28 cellular contexts compared by ENCODE assay signal in genomic region chr11:75633409-75634011, GRCh38. TPM values are rescaled to one million over a fixed set of nuclear protein-coding genes. Genes with fewer than 3 reads are reported as not detected.
A peak's percentile ranks its signal among the peaks of the same experiment; 100 is the strongest.
DNase-seq lines count a peak whose midpoint lies in the region; ATAC-seq and TF ChIP-seq lines count a peak whose summit lies in the region.
"Had no signal": no experiment of that assay in that cellular context is flagged by ENCODE, and none has a peak within 500 bp of the region (broad histone marks: within the 10 kb centered on the region; RNA-seq: fewer than 3 reads in every experiment).

No MANE protein-coding gene starts in this region.

- H3K4me3 Mint-ChIP-seq in activated CD4-positive, alpha-beta T cell treated with anti-CD3 and anti-CD28 coated beads, Interleukin-2, amount 10 ng/mL, durations not matched to agents 24 days and 14 days: no peak overlapping the region
- H3K4me3 Mint-ChIP-seq in activated CD4-positive, alpha-beta T cell treated with anti-CD3 and anti-CD28 coated beads for 36 hours: no peak overlapping the region
- no peak overlapping the region for H3K4me3 Mint-ChIP-seq in endodermal cell
- H3K4me3 Mint-ChIP-seq: activated naive CD8-positive, alpha-beta T cell treated with anti-CD3 and anti-CD28 coated beads, Interleukin-2, amount 10 ng/mL, durations not matched to agents 7 days and 5 days; dendritic cell treated with granulocyte-macrophage colony-stimulating factor and Interleukin-4, amounts not matched to agents 40 ng/mL and 50 ng/mL, for 4 days; neural crest cell; stimulated activated memory B cell treated with anti-CD40 and anti-IgM and Interleukin-4, amounts not matched to agents 10 μg/mL and 1 μg/mL and 100 μg/mL, for 72 hours had no signal

- POLR2A ChIA-PET in activated CD4-positive, alpha-beta T cell treated with anti-CD3 and anti-CD28 coated beads for 36 hours (lab: Charles Lee): no interaction called here

- peaks cover 62% of the 10 kb centered on the region for H3K27me3 Mint-ChIP-seq in activated CD4-positive, alpha-beta T cell treated with anti-CD3 and anti-CD28 coated beads, Interleukin-2, amount 10 ng/mL, durations not matched to agents 24 days and 14 days
- H3K27me3 Mint-ChIP-seq in activated CD4-positive, alpha-beta T cell treated with anti-CD3 and anti-CD28 coated beads for 36 hours: peaks cover 45% of the 10 kb centered on the region
- peaks cover 2% of the 10 kb centered on the region for H3K27me3 Mint-ChIP-seq in endodermal cell (ENCODE audit: insufficient read depth)

- intact Hi-C loops in activated CD4-positive, alpha-beta T cell treated with anti-CD3 and anti-CD28 coated beads, Interleukin-2, amount 10 ng/mL, durations not matched to agents 24 days and 14 days (cut with micrococcal nuclease): no loop called here
- intact Hi-C loops in activated CD4-positive, alpha-beta T cell treated with anti-CD3 and anti-CD28 coated beads for 36 hours (cut with DNase I, micrococcal nuclease): no loop called here
- intact Hi-C loops in mucosa of descending colon (cut with DNase I, micrococcal nuclease): no loop called here

- no peaks in the 10 kb centered on the region for H3K9me3 ChIP-seq in endodermal cell (ENCODE audit: control insufficient read depth, low read length)
- no peaks in the 10 kb centered on the region for H3K9me3 ChIP-seq in mucosa of descending colon
- H3K9me3 ChIP-seq: gastrocnemius medialis, MG63 had no signal

- H3K36me3 Mint-ChIP-seq in activated CD4-positive, alpha-beta T cell treated with anti-CD3 and anti-CD28 coated beads, Interleukin-2, amount 10 ng/mL, durations not matched to agents 24 days and 14 days (ENCODE audit: low read depth): no peaks in the 10 kb centered on the region
- H3K36me3 Mint-ChIP-seq in activated CD4-positive, alpha-beta T cell treated with anti-CD3 and anti-CD28 coated beads for 36 hours (ENCODE audit: low read depth): no peaks in the 10 kb centered on the region
- no peaks in the 10 kb centered on the region for H3K36me3 Mint-ChIP-seq in endodermal cell (ENCODE audit: low read depth)
- H3K36me3 Mint-ChIP-seq: activated naive CD8-positive, alpha-beta T cell treated with anti-CD3 and anti-CD28 coated beads, Interleukin-2, amount 10 ng/mL, durations not matched to agents 7 days and 5 days; stimulated activated memory B cell treated with anti-CD40 and anti-IgM and Interleukin-4, amounts not matched to agents 10 μg/mL and 1 μg/mL and 100 μg/mL, for 72 hours had no signal

- DNase-seq in activated CD4-positive, alpha-beta T cell treated with anti-CD3 and anti-CD28 coated beads, Interleukin-2, amount 10 ng/mL, durations not matched to agents 24 days and 14 days: peak; percentile 51
- no peak for DNase-seq in activated CD4-positive, alpha-beta T cell treated with anti-CD3 and anti-CD28 coated beads for 36 hours
- DNase-seq in endodermal cell (no peak), mucosa of descending colon (no peak), dedifferentiated amniotic fluid mesenchymal stem cell (ENCODE audit: extremely low spot score) (no peak)
- no peak for DNase-seq in stimulated activated CD4-positive, alpha-beta T cell treated with anti-CD3 and anti-CD28 coated beads, Interleukin-2, amount 100 ng/mL, for 48 hours
- no peak for DNase-seq in activated effector memory CD4-positive, alpha-beta T cell treated with anti-CD3 and anti-CD28 coated beads, Interleukin-2, amount 50 U/mL, for 16 hours
- DNase-seq: activated CD4-positive, alpha-beta T cell treated with anti-CD3 and anti-CD28 coated beads for 48 hours; activated gamma-delta T cell; activated naive CD8-positive, alpha-beta T cell treated with anti-CD3 and anti-CD28 coated beads, Interleukin-2, amount 10 ng/mL, durations not matched to agents 7 days and 5 days; activated T-cell treated with anti-CD3 and anti-CD28 coated beads, Interleukin-2, amount 50 U/mL, for 1 hour; caudate nucleus; gastrocnemius medialis; KG1; MG63; NCI-H1105 treated with DMSO at 0.1 percent for 48 hours; NCI-H2029; NCI-H526 treated with DMSO at 0.1 percent for 48 hours; stimulated activated CD4-positive, alpha-beta T cell treated with anti-CD3 and anti-CD28 coated beads, Interleukin-4, amount 100 ng/mL, for 4 hours; substantia nigra; T-helper 2 cell had no signal

- H3K4me1 Mint-ChIP-seq in activated CD4-positive, alpha-beta T cell treated with anti-CD3 and anti-CD28 coated beads, Interleukin-2, amount 10 ng/mL, durations not matched to agents 24 days and 14 days: no peaks in the 10 kb centered on the region
- no peaks in the 10 kb centered on the region for H3K4me1 Mint-ChIP-seq in activated CD4-positive, alpha-beta T cell treated with anti-CD3 and anti-CD28 coated beads for 36 hours
- peaks cover 29% of the 10 kb centered on the region for H3K4me1 Mint-ChIP-seq in endodermal cell
- H3K4me1 Mint-ChIP-seq: activated naive CD8-positive, alpha-beta T cell treated with anti-CD3 and anti-CD28 coated beads, Interleukin-2, amount 10 ng/mL, durations not matched to agents 7 days and 5 days; stimulated activated memory B cell treated with anti-CD40 and anti-IgM and Interleukin-4, amounts not matched to agents 10 μg/mL and 1 μg/mL and 100 μg/mL, for 72 hours had no signal

- H3K9me3 Mint-ChIP-seq in activated CD4-positive, alpha-beta T cell treated with anti-CD3 and anti-CD28 coated beads, Interleukin-2, amount 10 ng/mL, durations not matched to agents 24 days and 14 days: no peaks in the 10 kb centered on the region
- H3K9me3 Mint-ChIP-seq in activated CD4-positive, alpha-beta T cell treated with anti-CD3 and anti-CD28 coated beads for 36 hours (ENCODE audit: low read depth): no peaks in the 10 kb centered on the region
- H3K9me3 Mint-ChIP-seq in endodermal cell: no peaks in the 10 kb centered on the region
- H3K9me3 Mint-ChIP-seq: activated naive CD8-positive, alpha-beta T cell treated with anti-CD3 and anti-CD28 coated beads, Interleukin-2, amount 10 ng/mL, durations not matched to agents 7 days and 5 days; dendritic cell treated with granulocyte-macrophage colony-stimulating factor and Interleukin-4, amounts not matched to agents 40 ng/mL and 50 ng/mL, for 4 days; neural crest cell; stimulated activated memory B cell treated with anti-CD40 and anti-IgM and Interleukin-4, amounts not matched to agents 10 μg/mL and 1 μg/mL and 100 μg/mL, for 72 hours had no signal

- H3K4me3 ChIP-seq in endodermal cell (ENCODE audit: low read length) (no peak overlapping the region), mucosa of descending colon (no peak overlapping the region)
- H3K4me3 ChIP-seq: gastrocnemius medialis, MG63 had no signal

- H3K27ac Mint-ChIP-seq in activated CD4-positive, alpha-beta T cell treated with anti-CD3 and anti-CD28 coated beads, Interleukin-2, amount 10 ng/mL, durations not matched to agents 24 days and 14 days: no peak overlapping the region
- H3K27ac Mint-ChIP-seq in activated CD4-positive, alpha-beta T cell treated with anti-CD3 and anti-CD28 coated beads for 36 hours: no peak overlapping the region
- H3K27ac Mint-ChIP-seq in endodermal cell: peak overlapping the region; percentile 31
- H3K27ac Mint-ChIP-seq: activated naive CD8-positive, alpha-beta T cell treated with anti-CD3 and anti-CD28 coated beads, Interleukin-2, amount 10 ng/mL, durations not matched to agents 7 days and 5 days; dendritic cell treated with granulocyte-macrophage colony-stimulating factor and Interleukin-4, amounts not matched to agents 40 ng/mL and 50 ng/mL, for 4 days; stimulated activated memory B cell treated with anti-CD40 and anti-IgM and Interleukin-4, amounts not matched to agents 10 μg/mL and 1 μg/mL and 100 μg/mL, for 72 hours had no signal

- no peak for TF ChIP-seq CTCF in endodermal cell (conservative IDR thresholded peaks at IDR 0.05)
- no peak for TF ChIP-seq CTCF in mucosa of descending colon (IDR thresholded peaks at IDR 0.05)

- H3K36me3 ChIP-seq in endodermal cell (ENCODE audit: control insufficient read depth, insufficient read depth, low read length) (no peaks in the 10 kb centered on the region), mucosa of descending colon (ENCODE audit: low read depth) (no peaks in the 10 kb centered on the region)
- H3K36me3 ChIP-seq: gastrocnemius medialis, MG63 had no signal

- H3K9ac ChIP-seq in endodermal cell (ENCODE audit: extremely low read depth, low read length, poor library complexity, severe bottlenecking): no peak overlapping the region

- CTCF ChIA-PET in activated CD4-positive, alpha-beta T cell treated with anti-CD3 and anti-CD28 coated beads for 36 hours (lab: Charles Lee): no interaction called here

- WGBS in endodermal cell (ENCODE audit: insufficient coverage in 1 of 2, insufficient read length in 1 of 2), 2 experiments: 76 to 88% methylated on average over 5 to 7 of the region's 7 CpGs

- ATAC-seq in activated CD4-positive, alpha-beta T cell treated with anti-CD3 and anti-CD28 coated beads for 36 hours: no peak
- ATAC-seq in mucosa of descending colon (peak; percentile 75), HG03442 (IDR thresholded peaks at IDR 0.05; ENCODE audit: unreplicated experiment) (no peak)
- ATAC-seq: gastrocnemius medialis; HCT116; sciatic nerve; stimulated activated memory B cell treated with anti-CD40 and anti-IgM and Interleukin-4, amounts not matched to agents 10 μg/mL and 1 μg/mL and 100 μg/mL, for 72 hours had no signal

- no peaks in the 10 kb centered on the region for H3K27me3 ChIP-seq in endodermal cell (ENCODE audit: control insufficient read depth, insufficient read depth, low read length, poor library complexity, severe bottlenecking)
- H3K27me3 ChIP-seq: gastrocnemius medialis had no signal

- no peak overlapping the region for H3K27ac ChIP-seq in endodermal cell (ENCODE audit: low read depth, low read length)
- H3K27ac ChIP-seq: gastrocnemius medialis had no signal

- H3K4me1 ChIP-seq in endodermal cell (ENCODE audit: control insufficient read depth, insufficient read depth, low read length) (peaks cover 16% of the 10 kb centered on the region), mucosa of descending colon (ENCODE audit: low read depth) (no peaks in the 10 kb centered on the region)
- H3K4me1 ChIP-seq: gastrocnemius medialis had no signal

RNA-seq across cellular contexts. Expression of gene MAP6, which starts 35.3 kb away (rescaled TPM):
- total RNA-seq in activated CD4-positive, alpha-beta T cell treated with anti-CD3 and anti-CD28 coated beads, Interleukin-2, amount 10 ng/mL, durations not matched to agents 24 days and 14 days: 0.09 and 0.14 TPM in 2 replicates
- total RNA-seq in activated CD4-positive, alpha-beta T cell treated with anti-CD3 and anti-CD28 coated beads for 36 hours: under 1 TPM in 1 of 2 experiments, not detected in 1; 0.05 TPM
- total RNA-seq in endodermal cell: 1 to 10 TPM; 1.9 to 4.2 TPM
- 80.4 TPM for polyA plus RNA-seq in endodermal cell (2013, experiment 1 of 2)
- 73.4 TPM for polyA plus RNA-seq in endodermal cell (2013, experiment 2 of 2)
- 10 to 100 TPM in 1 of 3 donors, 1 to 10 TPM in 1, under 1 TPM in 1; 0.84 to 17.7 (median 1.9) TPM for total RNA-seq in mucosa of descending colon
- total RNA-seq: activated naive CD8-positive, alpha-beta T cell treated with anti-CD3 and anti-CD28 coated beads, Interleukin-2, amount 10 ng/mL, durations not matched to agents 7 days and 5 days; RPMI7951 had no signal
